Comparison of ENCODE assay signal across 22 cellular contexts in genomic region chr1:17966341-17966740, GRCh38.
"Had no signal": no experiment of that assay in that cellular context is flagged by ENCODE, and none has a peak within 500 bp of the region (broad histone marks: within the 10 kb centered on the region; RNA-seq: fewer than 3 reads in every experiment).

No MANE protein-coding gene starts in this region.

- H3K9me3 ChIP-seq: adrenal gland, breast epithelium, left lung, neutrophil, sigmoid colon, upper lobe of left lung had no signal

- H3K27ac ChIP-seq: adrenal gland, breast epithelium, left lung, neutrophil, upper lobe of left lung had no signal

- DNase-seq: activated B cell treated with CpG ODN at 0.5 μM for 24 hours; activated CD4-positive, alpha-beta T cell treated with anti-CD3 and anti-CD28 coated beads for 36 hours; activated CD4-positive, alpha-beta T cell treated with anti-CD3 and anti-CD28 coated beads, Interleukin-2, amount 50 U/mL, for 4 hours; activated CD8-positive, alpha-beta memory T cell treated with anti-CD3 and anti-CD28 coated beads, Interleukin-2, amount 50 U/mL, for 48 hours; activated naive CD4-positive, alpha-beta T cell; activated T-cell treated with anti-CD3 and anti-CD28 coated beads, Interleukin-2, amount 50 U/mL, for 4 hours; adrenal gland; cortex of kidney; foreskin fibroblast; left lung; mammary epithelial cell; midbrain; retina; sigmoid colon; stimulated activated CD4-positive, alpha-beta T cell treated with anti-CD3 and anti-CD28 coated beads, Interleukin-2, amount 100 ng/mL, for 48 hours; stimulated activated CD8-positive, alpha-beta memory T cell treated with anti-CD3 and anti-CD28 coated beads, Interleukin-4, amount 100 ng/mL, for 48 hours; stimulated activated naive B cell treated with anti-CD40 and anti-IgM and Interleukin-4, amounts not matched to agents 10 μg/mL and 1 μg/mL and 100 μg/mL, for 72 hours; T1000; upper lobe of left lung had no signal

- H3K4me3 ChIP-seq: adrenal gland, breast epithelium, left lung, sigmoid colon, smooth muscle cell, upper lobe of left lung had no signal

- H3K36me3 ChIP-seq: adrenal gland, breast epithelium, left lung, neutrophil, sigmoid colon, upper lobe of left lung had no signal

- H3K4me2 ChIP-seq: smooth muscle cell had no signal

- ATAC-seq: activated CD4-positive, alpha-beta T cell treated with anti-CD3 and anti-CD28 coated beads for 36 hours; activated T-cell treated with anti-CD3 and anti-CD28 coated beads, Interleukin-2, amount 50 U/mL, for 4 hours; left lung; stimulated activated naive B cell treated with anti-CD40 and anti-IgM and Interleukin-4, amounts not matched to agents 10 μg/mL and 1 μg/mL and 100 μg/mL, for 72 hours had no signal

- H3K4me1 ChIP-seq: adrenal gland, breast epithelium, left lung, sigmoid colon, upper lobe of left lung had no signal

- H3K27me3 ChIP-seq: adrenal gland, neutrophil, upper lobe of left lung had no signal
